19 cellular contexts compared by ENCODE assay signal in the genomic region with DNA sequence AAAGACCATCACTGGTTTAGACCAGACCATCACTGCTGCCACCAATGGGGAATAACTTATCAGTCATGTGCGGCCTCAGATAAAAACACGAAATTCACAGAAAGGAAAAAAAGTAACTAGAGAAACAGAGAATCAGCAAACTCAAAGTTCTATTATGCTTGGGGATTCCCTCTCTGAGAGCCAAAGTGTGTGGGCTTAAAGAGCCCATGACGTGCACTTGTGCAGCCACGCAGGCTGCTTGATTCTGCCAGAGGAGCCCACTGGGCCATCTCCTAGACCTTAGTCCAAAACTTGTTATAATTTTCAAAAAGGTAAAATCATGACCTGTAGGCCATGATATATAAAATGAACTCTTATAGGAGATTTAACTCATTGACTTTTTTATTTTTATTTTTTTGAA. TPM values are rescaled to one million over a fixed set of nuclear protein-coding genes. Genes with fewer than 3 reads are reported as not detected.
DNase-seq lines count a peak whose midpoint lies in the region; ATAC-seq, FAIRE-seq and TF ChIP-seq lines count a peak whose summit lies in the region.
"Had no signal": no experiment of that assay in that cellular context is flagged by ENCODE, and none has a peak within 500 bp of the region (broad histone marks: within the 10 kb centered on the region; RNA-seq: fewer than 3 reads in every experiment).

No MANE protein-coding gene starts in this region.

- peak; percentile 73 for FAIRE-seq in K562 (lab: Jason Lieb, UNC)
- FAIRE-seq: A549, GM19239 had no signal

- POLR2A ChIA-PET in activated CD4-positive, alpha-beta T cell treated with anti-CD3 and anti-CD28 coated beads for 36 hours (lab: Charles Lee) = no interaction called here
- POLR2A ChIA-PET in K562 (lab: Yijun Ruan, JAX) = interaction anchor here (1.2 kb wide), 1 partner anchor 107 kb away, joined by 4 read pairs; no protein-coding TSS in a partner anchor

- peak; percentile 42 for ATAC-seq in activated CD4-positive, alpha-beta T cell treated with anti-CD3 and anti-CD28 coated beads for 36 hours
- ATAC-seq in K562 = no peak
- ATAC-seq in GM19455 (IDR thresholded peaks at IDR 0.05; ENCODE audit: unreplicated experiment) = no peak
- ATAC-seq: A549 had no signal

- BruUV-seq in K562 (replicated peaks; lab: Mats Ljungman, UMichigan) = no TSS peak

- H4K20me1 ChIP-seq in K562 (replicated peaks; ENCODE audit: control insufficient read depth, insufficient read depth, low read length) = peaks cover 5% of the 10 kb centered on the region; the same call in 1 of the 2 replicates

- TF ChIP-seq RAD21 in K562 (CRISPR knock-in tag; conservative IDR thresholded peaks at IDR 0.05 in 1 of 2, IDR thresholded peaks at IDR 0.05 in 1 of 2) = no peak

- TF ChIP-seq CTCF in K562 (IDR thresholded peaks at IDR 0.05 in 2 of 3, conservative IDR thresholded peaks at IDR 0.05 in 1 of 3; ENCODE audit: insufficient read depth in 2 of 3, low read depth in 1 of 3, low read length in 3 of 3) = no peak

- H3K27me3 Mint-ChIP-seq in activated CD4-positive, alpha-beta T cell treated with anti-CD3 and anti-CD28 coated beads for 36 hours = no peaks in the 10 kb centered on the region
- H3K27me3 Mint-ChIP-seq in activated naive CD4-positive, alpha-beta T cell treated with anti-CD3 and anti-CD28 coated beads for 36 hours (ENCODE audit: low read depth) = no peaks in the 10 kb centered on the region
- H3K27me3 Mint-ChIP-seq: CD4-positive, alpha-beta memory T cell had no signal

- no peak for DNase-seq in activated CD4-positive, alpha-beta T cell treated with anti-CD3 and anti-CD28 coated beads for 36 hours
- no peak for DNase-seq in activated CD4-positive, alpha-beta T cell treated with anti-CD3 and anti-CD28 coated beads for 48 hours
- DNase-seq in activated naive CD4-positive, alpha-beta T cell treated with anti-CD3 and anti-CD28 coated beads for 36 hours = peak; percentile 1
- no peak for DNase-seq in activated naive CD4-positive, alpha-beta T cell (lab: John Stamatoyannopoulos, UW)
- DNase-seq in K562 (ENCODE audit: extremely low read depth in 1 of 4, low spot score in 3 of 4) (no peak), HT-29 (ENCODE audit: low spot score) (no peak)
- DNase-seq: AML-193; CD4-positive, alpha-beta memory T cell; DMS153; DMS79; GDM1; GM23248 had no signal

- WGBS in K562 (ENCODE audit: insufficient coverage, low coverage, missing lambda C conversion rate) = 6% methylated on average over 4 of the region's 4 CpGs

- no peaks in the 10 kb centered on the region for H3K79me2 ChIP-seq in K562 (ENCODE audit: control insufficient read depth, insufficient read depth, low read length)

- peaks cover 0 to 3% of the 10 kb centered on the region in 2 experiments; a peak in 1 of 5 replicates for H3K4me1 ChIP-seq in K562 (replicated peaks in 1 of 2; ENCODE audit: control insufficient read depth in 2 of 2, insufficient read depth in 2 of 2, low read length in 2 of 2)
- H3K4me1 ChIP-seq: HAP-1 had no signal

- peaks cover 27 to 62% of the 10 kb centered on the region in 2 experiments for H3K27me3 ChIP-seq in K562 (ENCODE audit: control insufficient read depth in 2 of 2, insufficient read depth in 2 of 2, low read length in 2 of 2)

- H3K36me3 Mint-ChIP-seq in activated CD4-positive, alpha-beta T cell treated with anti-CD3 and anti-CD28 coated beads for 36 hours (ENCODE audit: low read depth) = no peaks in the 10 kb centered on the region
- no peaks in the 10 kb centered on the region for H3K36me3 Mint-ChIP-seq in activated naive CD4-positive, alpha-beta T cell treated with anti-CD3 and anti-CD28 coated beads for 36 hours (ENCODE audit: low read depth)
- H3K36me3 Mint-ChIP-seq: CD4-positive, alpha-beta memory T cell had no signal

- no peaks in the 10 kb centered on the region for H3K9me3 ChIP-seq in K562 (replicated peaks; ENCODE audit: control insufficient read depth, insufficient read depth, low read depth, low read length)
- H3K9me3 ChIP-seq: A549, HAP-1 had no signal

- no peak for TF ChIP-seq EP300 in K562 (IDR thresholded peaks at IDR 0.05; ENCODE audit: low read length)

- H2AFZ ChIP-seq in K562 (ENCODE audit: low read depth, low read length) = no peak overlapping the region
- H2AFZ ChIP-seq: GM23248 had no signal

- H3K9ac ChIP-seq in K562 (ENCODE audit: insufficient read depth in 1 of 2, low read depth in 2 of 2, low read length in 2 of 2) = no peak overlapping the region
- H3K9ac ChIP-seq: GM23248 had no signal

- no peak overlapping the region for H3K27ac ChIP-seq in K562 (ENCODE audit: extremely low read depth, low read depth, low read length)
- H3K27ac ChIP-seq: 22Rv1, A549, C4-2B, GM23248 had no signal

- no peaks in the 10 kb centered on the region for H3K9me3 Mint-ChIP-seq in activated CD4-positive, alpha-beta T cell treated with anti-CD3 and anti-CD28 coated beads for 36 hours (ENCODE audit: low read depth)
- H3K9me3 Mint-ChIP-seq in activated naive CD4-positive, alpha-beta T cell treated with anti-CD3 and anti-CD28 coated beads for 36 hours = no peaks in the 10 kb centered on the region
- H3K9me3 Mint-ChIP-seq: CD4-positive, alpha-beta memory T cell had no signal

- no peak overlapping the region for H3K4me3 ChIP-seq in K562
- H3K4me3 ChIP-seq: A549, GM23248, HAP-1 had no signal

- TF ChIP-seq POLR2A in K562 (conservative IDR thresholded peaks at IDR 0.05) = no peak

- no peak overlapping the region for H3K4me2 ChIP-seq in K562 (ENCODE audit: insufficient read depth, low read length)
- H3K4me2 ChIP-seq: A549 had no signal

- intact Hi-C loops in activated CD4-positive, alpha-beta T cell treated with anti-CD3 and anti-CD28 coated beads for 36 hours (cut with DNase I, micrococcal nuclease) = no loop called here
- intact Hi-C loops in activated naive CD4-positive, alpha-beta T cell treated with anti-CD3 and anti-CD28 coated beads for 36 hours (cut with micrococcal nuclease) = no loop called here
- intact Hi-C loops in K562 (cut with micrococcal nuclease) = no loop called here

- CTCF ChIA-PET in activated CD4-positive, alpha-beta T cell treated with anti-CD3 and anti-CD28 coated beads for 36 hours (lab: Charles Lee) = interaction anchor here (2.4 kb wide), 1 partner anchor 46 kb away, joined by 11 read pairs; no protein-coding TSS in a partner anchor
- CTCF ChIA-PET in activated naive CD4-positive, alpha-beta T cell treated with anti-CD3 and anti-CD28 coated beads for 36 hours (lab: Charles Lee) = interaction anchor here (0.7 kb wide), 2 partner anchors 19 to 96 kb away, joined by 3 to 4 read pairs; no protein-coding TSS in a partner anchor
- CTCF ChIA-PET in K562 (lab: Yijun Ruan, JAX; ENCODE audit: low intra/inter-chr PET ratio) = no interaction called here

- no peaks in the 10 kb centered on the region for H3K36me3 ChIP-seq in K562 (ENCODE audit: control insufficient read depth, insufficient read depth, low read length)
- H3K36me3 ChIP-seq: HAP-1 had no signal

- H3K27ac Mint-ChIP-seq in activated CD4-positive, alpha-beta T cell treated with anti-CD3 and anti-CD28 coated beads for 36 hours = peak overlapping the region; percentile 13
- H3K27ac Mint-ChIP-seq in activated naive CD4-positive, alpha-beta T cell treated with anti-CD3 and anti-CD28 coated beads for 36 hours = no peak overlapping the region
- H3K27ac Mint-ChIP-seq: CD4-positive, alpha-beta memory T cell had no signal

- H3K9me1 ChIP-seq in K562 (ENCODE audit: control insufficient read depth, insufficient read depth, low read length) = no peaks in the 10 kb centered on the region

- no peak overlapping the region for H3K4me3 Mint-ChIP-seq in activated CD4-positive, alpha-beta T cell treated with anti-CD3 and anti-CD28 coated beads for 36 hours
- H3K4me3 Mint-ChIP-seq in activated naive CD4-positive, alpha-beta T cell treated with anti-CD3 and anti-CD28 coated beads for 36 hours = no peak overlapping the region
- H3K4me3 Mint-ChIP-seq: CD4-positive, alpha-beta memory T cell had no signal

- in situ Hi-C loops in K562 (cut with MboI) = no loop called here

- peaks cover 2% of the 10 kb centered on the region for H3K4me1 Mint-ChIP-seq in activated CD4-positive, alpha-beta T cell treated with anti-CD3 and anti-CD28 coated beads for 36 hours
- H3K4me1 Mint-ChIP-seq in activated naive CD4-positive, alpha-beta T cell treated with anti-CD3 and anti-CD28 coated beads for 36 hours (ENCODE audit: low read depth) = no peaks in the 10 kb centered on the region
- H3K4me1 Mint-ChIP-seq: CD4-positive, alpha-beta memory T cell had no signal

RNA-seq across cellular contexts. Expression of gene RAB44, which starts 15.2 kb away (rescaled TPM):
- under 1 TPM in 1 of 2 experiments, not detected in 1; 0.05 TPM for total RNA-seq in activated CD4-positive, alpha-beta T cell treated with anti-CD3 and anti-CD28 coated beads for 36 hours
- under 1 TPM in 1 of 2 experiments, not detected in 1; 0.05 TPM for total RNA-seq in activated naive CD4-positive, alpha-beta T cell treated with anti-CD3 and anti-CD28 coated beads for 36 hours
- not detected in 2 replicates for total RNA-seq in K562 (2011; cell fraction: chromatin; rRNA removed; ENCODE audit: low replicate concordance)
- 0.17 TPM in 1 of 2 replicates, not detected in the other for total RNA-seq in K562 (2011; cell fraction: nucleolus; rRNA removed)
- not detected in 2 replicates for total RNA-seq in K562 (2011; cell fraction: nucleoplasm; rRNA removed)
- total RNA-seq in K562 (2014; rRNA removed) = not detected in 2 replicates
- total RNA-seq in K562 (2014; rRNA removed; fragmentation: Illumina TruSeq; extraction: Trizol) = not detected in 2 replicates
- total RNA-seq in K562 (2015; rRNA removed; fragmentation: Illumina TruSeq; extraction: Trizol) = not detected in 2 replicates
- total RNA-seq in K562 (2021) = not detected in 2 replicates
- not detected in 2 replicates for polyA plus RNA-seq in K562 (2011; rRNA removed)
- not detected in 2 replicates for polyA plus RNA-seq in K562 (2011; cell fraction: cytosol; rRNA removed)
- not detected in 2 replicates for polyA plus RNA-seq in K562 (2011; cell fraction: nucleus; rRNA removed)
- 0.10 TPM in 1 of 2 replicates, not detected in the other for polyA plus RNA-seq in K562 (2012)
- polyA plus RNA-seq in K562 (2014; fragmentation: Illumina TruSeq; extraction: Trizol) = not detected in 2 replicates
- polyA plus RNA-seq in K562 (2014; fragmentation: Nextera tagmentation; extraction: Ambion mirVana) = not detected
- polyA plus RNA-seq in K562 (2014; rRNA removed) = not detected in 2 replicates
- not detected in 2 replicates for polyA minus RNA-seq in K562 (2011; rRNA and poly(A)+ RNA removed)
- polyA minus RNA-seq in K562 (2011; cell fraction: cytosol; rRNA and poly(A)+ RNA removed) = not detected in 2 replicates
- not detected in 2 replicates for polyA minus RNA-seq in K562 (2011; cell fraction: nucleus; rRNA and poly(A)+ RNA removed)
- not detected in 2 replicates for total RNA-seq in HT-29 (2014; rRNA removed; shearing (Covaris generic))
- total RNA-seq: CD4-positive, alpha-beta memory T cell; GM23248; H4 had no signal
- polyA plus RNA-seq: CD4-positive, alpha-beta memory T cell; GM23248 had no signal

RNA-seq across cellular contexts. Expression of gene CDKN1A, which starts 34.3 kb away (rescaled TPM):
- 10 to 100 TPM; 31.3 to 35.9 TPM for total RNA-seq in activated CD4-positive, alpha-beta T cell treated with anti-CD3 and anti-CD28 coated beads for 36 hours
- total RNA-seq in activated naive CD4-positive, alpha-beta T cell treated with anti-CD3 and anti-CD28 coated beads for 36 hours = 10 to 100 TPM; 90.1 to 92.3 TPM
- total RNA-seq in K562 (2011; cell fraction: chromatin; rRNA removed; ENCODE audit: low replicate concordance) = 2.3 and 8.5 TPM in 2 replicates
- total RNA-seq in K562 (2011; cell fraction: nucleolus; rRNA removed) = 6.4 and 8.2 TPM in 2 replicates
- 5.9 and 9.0 TPM in 2 replicates for total RNA-seq in K562 (2011; cell fraction: nucleoplasm; rRNA removed)
- 5.1 and 5.6 TPM in 2 replicates for total RNA-seq in K562 (2014; rRNA removed)
- total RNA-seq in K562 (2014; rRNA removed; fragmentation: Illumina TruSeq; extraction: Trizol) = 2.5 and 3.3 TPM in 2 replicates
- 2.1 TPM in 2 replicates for total RNA-seq in K562 (2015; rRNA removed; fragmentation: Illumina TruSeq; extraction: Trizol)
- 7.3 and 8.1 TPM in 2 replicates for total RNA-seq in K562 (2021)
- polyA plus RNA-seq in K562 (2011; rRNA removed) = 7.6 and 9.2 TPM in 2 replicates
- 10.9 and 18.9 TPM in 2 replicates for polyA plus RNA-seq in K562 (2011; cell fraction: cytosol; rRNA removed)
- 9.1 and 12.7 TPM in 2 replicates for polyA plus RNA-seq in K562 (2011; cell fraction: nucleus; rRNA removed)
- 8.9 and 18.7 TPM in 2 replicates for polyA plus RNA-seq in K562 (2012)
- polyA plus RNA-seq in K562 (2014; fragmentation: Illumina TruSeq; extraction: Trizol) = 5.8 and 7.7 TPM in 2 replicates
- polyA plus RNA-seq in K562 (2014; fragmentation: Nextera tagmentation; extraction: Ambion mirVana) = under 1 TPM; 0.25 to 0.49 TPM
- 5.9 and 7.0 TPM in 2 replicates for polyA plus RNA-seq in K562 (2014; rRNA removed)
- polyA minus RNA-seq in K562 (2011; rRNA and poly(A)+ RNA removed) = 2.5 and 3.7 TPM in 2 replicates
- polyA minus RNA-seq in K562 (2011; cell fraction: cytosol; rRNA and poly(A)+ RNA removed) = 3.7 and 5.2 TPM in 2 replicates
- polyA minus RNA-seq in K562 (2011; cell fraction: nucleus; rRNA and poly(A)+ RNA removed) = 3.1 and 4.0 TPM in 2 replicates
- total RNA-seq in HT-29 (2014; rRNA removed; shearing (Covaris generic)) = 63.8 and 67.4 TPM in 2 replicates
